In genomic region chr11:32184057-32185055, GRCh38 we compare ENCODE assay signal across 18 cellular contexts.
DNase-seq lines count a peak whose midpoint lies in the region; ATAC-seq, FAIRE-seq and TF ChIP-seq lines count a peak whose summit lies in the region.
"Had no signal": no experiment of that assay in that cellular context is flagged by ENCODE, and none has a peak within 500 bp of the region (broad histone marks: within the 10 kb centered on the region; RNA-seq: fewer than 3 reads in every experiment).

No MANE protein-coding gene starts in this region.

- H3K9me2 ChIP-seq in MM.1S (replicated peaks; ENCODE audit: insufficient read depth, low read length): no peaks in the 10 kb centered on the region

- peak overlapping the region; percentile 44 for H3K4me2 ChIP-seq in MM.1S (ENCODE audit: low read depth, low read length)
- H3K4me2 ChIP-seq in mesenchymal stem cell (ENCODE audit: low read length, poor library complexity, severe bottlenecking): no peak overlapping the region

- H3K79me1 ChIP-seq in mesenchymal stem cell (replicated peaks; ENCODE audit: low read length, poor library complexity, severe bottlenecking): no peaks in the 10 kb centered on the region

- no peaks in the 10 kb centered on the region for H3K9me3 ChIP-seq in MM.1S (replicated peaks; ENCODE audit: insufficient read depth, low read length)
- H3K9me3 ChIP-seq in mesenchymal stem cell (ENCODE audit: control insufficient read depth, low read length): no peaks in the 10 kb centered on the region
- H3K9me3 ChIP-seq: Peyer's patch, right lobe of liver, stomach had no signal

- H3K27me3 ChIP-seq in MM.1S (replicated peaks; ENCODE audit: insufficient read depth, low read length): no peaks in the 10 kb centered on the region
- peaks cover 27 to 37% of the 10 kb centered on the region in 2 experiments for H3K27me3 ChIP-seq in mesenchymal stem cell (ENCODE audit: control insufficient read depth in 1 of 2, insufficient read depth in 1 of 2, low read length in 2 of 2)
- H3K27me3 ChIP-seq: Peyer's patch, right lobe of liver had no signal

- H4K20me1 ChIP-seq in MM.1S (ENCODE audit: insufficient read depth, low read length): no peaks in the 10 kb centered on the region

- H2BK12ac ChIP-seq in mesenchymal stem cell (ENCODE audit: low read length in 2 of 2): no peak overlapping the region

- H3K79me2 ChIP-seq in MM.1S (ENCODE audit: low read length): no peaks in the 10 kb centered on the region

- ATAC-seq in GM19395 (IDR thresholded peaks at IDR 0.05; ENCODE audit: unreplicated experiment) (peak; percentile 79), HG02678 (IDR thresholded peaks at IDR 0.05; ENCODE audit: unreplicated experiment) (peak; percentile 76)
- ATAC-seq: left lobe of liver; natural killer cell treated with Interleukin-12 subunit alpha and Interleukin-12 subunit beta and Interleukin-15 and Interleukin-18, amount 100 ng/mL, for 72 hours; right lobe of liver had no signal

- H2BK120ac ChIP-seq in mesenchymal stem cell (ENCODE audit: low read depth, low read length): no peak overlapping the region

- H3K14ac ChIP-seq in mesenchymal stem cell (ENCODE audit: low read length in 2 of 2): no peak overlapping the region

- H3K4me1 ChIP-seq in MM.1S (ENCODE audit: low read length) (peaks cover 16% of the 10 kb centered on the region), mesenchymal stem cell (ENCODE audit: control insufficient read depth, insufficient read depth, low read depth, low read length) (no peaks in the 10 kb centered on the region)
- H3K4me1 ChIP-seq: Peyer's patch, right lobe of liver, stomach had no signal

- H4K8ac ChIP-seq in mesenchymal stem cell (ENCODE audit: low read length): no peak overlapping the region

- H3K27ac ChIP-seq in MM.1S (ENCODE audit: low read length): peak overlapping the region; percentile 42; the same call in 1 of the 2 replicates
- H3K27ac ChIP-seq in mesenchymal stem cell (ENCODE audit: low read length, poor library complexity, severe bottlenecking): no peak overlapping the region
- H3K27ac ChIP-seq: HL-60, Peyer's patch, right lobe of liver, stomach had no signal

- no peak overlapping the region for H2BK15ac ChIP-seq in mesenchymal stem cell (ENCODE audit: low read depth, poor library complexity, severe bottlenecking)

- no peak overlapping the region for H2AK5ac ChIP-seq in mesenchymal stem cell (ENCODE audit: low read length, severe bottlenecking)

- peak; percentile 62 for FAIRE-seq in GM12892 (lab: Jason Lieb, UNC)

- no peak overlapping the region for H4K91ac ChIP-seq in mesenchymal stem cell (ENCODE audit: low read length)

- no peak overlapping the region for H3K18ac ChIP-seq in mesenchymal stem cell (ENCODE audit: low read depth in 1 of 2, low read length in 2 of 2)

- H3K4ac ChIP-seq in mesenchymal stem cell (ENCODE audit: low read depth in 1 of 2, low read length in 2 of 2): no peak overlapping the region

- peak overlapping the region in 1 of 2 experiments; percentile 64 for H3K23ac ChIP-seq in mesenchymal stem cell (ENCODE audit: low read length in 2 of 2)

- no peak for TF ChIP-seq CTCF in MM.1S (IDR thresholded peaks at IDR 0.05; ENCODE audit: low read length)

- 0 out of 2 replicates have a peak, but pooled peaks cover 8% of the 10 kb centered on the region for H3F3A ChIP-seq in MM.1S (ENCODE audit: insufficient read depth, low read length)

- DNase-seq in GM12892 (ENCODE audit: insufficient read length) (peak; percentile 19), MM.1S (peak; percentile 67), NCI-H510A treated with DMSO at 0.1 percent for 48 hours (lab: John Stamatoyannopoulos, UW) (no peak), mesenchymal stem cell (no peak), NCI-H146 (lab: John Stamatoyannopoulos, UW) (no peak), NK-92 (lab: John Stamatoyannopoulos, UW; ENCODE audit: unreplicated experiment) (no peak)
- DNase-seq: activated effector memory CD4-positive, alpha-beta T cell treated with Interleukin-2 at 50 U/mL for 16 hours; head of caudate nucleus; NCI-H345; Peyer's patch; right lobe of liver; stomach; T-helper 2 cell had no signal

- H3K36me3 ChIP-seq in MM.1S (replicated peaks; ENCODE audit: insufficient read depth, low read length) (no peaks in the 10 kb centered on the region), mesenchymal stem cell (ENCODE audit: control insufficient read depth in 1 of 2, insufficient read depth in 2 of 2, low read depth in 1 of 2, low read length in 2 of 2) (no peaks in the 10 kb centered on the region)
- H3K36me3 ChIP-seq: Peyer's patch, right lobe of liver, stomach had no signal

- peak overlapping the region; percentile 69 for H2AFZ ChIP-seq in MM.1S (ENCODE audit: low read length)
- H2AFZ ChIP-seq in mesenchymal stem cell (ENCODE audit: low read depth, low read length): no peak overlapping the region

- H3K9ac ChIP-seq in MM.1S (ENCODE audit: low read length): no peak overlapping the region
- no peak overlapping the region for H3K9ac ChIP-seq in mesenchymal stem cell (ENCODE audit: low read length)

- no peak for TF ChIP-seq POLR2A in GM12892 (IDR thresholded peaks at IDR 0.05; ENCODE audit: low read depth, low read length)

- H2BK5ac ChIP-seq in mesenchymal stem cell (ENCODE audit: low read depth, low read length, poor library complexity, severe bottlenecking): no peak overlapping the region

- 81% methylated on average over 11 of the region's 12 CpGs for WGBS in mesenchymal stem cell

- no peak overlapping the region; the same call in 1 of the 2 replicates for H3K4me3 ChIP-seq in MM.1S (ENCODE audit: low read length)
- H3K4me3 ChIP-seq in mesenchymal stem cell (ENCODE audit: insufficient read depth in 1 of 2, low read depth in 1 of 2, low read length in 2 of 2): no peak overlapping the region
- H3K4me3 ChIP-seq: Peyer's patch, right lobe of liver, stomach had no signal

Comparison
In these comparisons a context has a peak if more than half of its experiments do, and no peak if none do; other contexts are left out.
1. DNase-seq: peak in GM12892 (single experiment) and MM.1S (single experiment); none in NCI-H510A treated with DMSO at 0.1 percent for 48 hours (single experiment), mesenchymal stem cell (single experiment), NCI-H146 (single experiment) and NK-92 (single experiment).